In the genomic region with DNA sequence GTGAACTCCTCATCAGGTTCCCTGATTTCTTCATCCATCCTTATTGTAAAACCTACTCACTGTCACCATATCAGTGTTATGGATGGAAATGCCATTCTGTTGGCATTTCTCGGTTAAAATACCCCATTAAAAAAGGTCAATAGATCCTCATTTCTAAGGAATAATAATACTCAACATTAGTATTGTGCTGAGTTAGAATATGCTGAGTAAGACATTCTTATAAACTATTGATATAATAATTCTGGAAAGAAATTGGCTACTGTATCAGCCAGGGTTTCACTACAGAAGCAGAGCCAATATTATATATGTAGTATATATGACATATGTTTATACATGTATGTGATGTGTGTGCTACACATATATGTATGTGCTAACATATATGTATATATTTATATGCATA, we compare ENCODE assay signal across 33 cellular contexts.
"Had no signal": no experiment of that assay in that cellular context is flagged by ENCODE, and none has a peak within 500 bp of the region (broad histone marks: within the 10 kb centered on the region; RNA-seq: fewer than 3 reads in every experiment).

No MANE protein-coding gene starts in this region.

- H3K9me3 ChIP-seq: adrenal gland, body of pancreas, breast epithelium had no signal

- ATAC-seq: activated CD8-positive, alpha-beta T cell treated with anti-CD3 and anti-CD28 coated beads for 36 hours; activated naive CD4-positive, alpha-beta T cell treated with anti-CD3 and anti-CD28 coated beads, Interleukin-2, amount 50 U/mL, for 72 hours; activated T-cell treated with anti-CD3 and anti-CD28 coated beads, Interleukin-2, amount 50 U/mL, for 4 hours; activated T-cell treated with anti-CD3 and anti-CD28 coated beads, Interleukin-2, amount 50 U/mL, for 72 hours; activated T-helper 17 cell treated with anti-CD3 and anti-CD28 coated beads, Interleukin-2, amount 50 U/mL, for 72 hours; body of pancreas had no signal

- FAIRE-seq: astrocyte, TTC549 had no signal

- H3K27me3 ChIP-seq: adrenal gland, body of pancreas, brain microvascular endothelial cell, breast epithelium had no signal

- H3K4me3 ChIP-seq: adrenal gland, body of pancreas, breast epithelium had no signal

- H3K27ac ChIP-seq: adrenal gland, body of pancreas, brain microvascular endothelial cell, breast epithelium, VCaP had no signal

- H3K36me3 ChIP-seq: adrenal gland, brain microvascular endothelial cell, breast epithelium had no signal

- H3K4me1 ChIP-seq: adrenal gland, body of pancreas, breast epithelium had no signal

- DNase-seq: activated B cell treated with CpG ODN at 0.5 μM for 24 hours; activated CD4-positive, alpha-beta memory T cell treated with anti-CD3 and anti-CD28 coated beads for 36 hours; activated CD4-positive, alpha-beta T cell treated with anti-CD3 and anti-CD28 coated beads for 4 hours; activated CD4-positive, alpha-beta T cell treated with anti-CD3 and anti-CD28 coated beads, Interleukin-2, amount 10 ng/mL, durations not matched to agents 24 days and 14 days; activated CD4-positive, alpha-beta T cell treated with anti-CD3 and anti-CD28 coated beads, Interleukin-2, amount 50 U/mL, for 1 hour; activated CD4-positive, alpha-beta T cell treated with anti-CD3 and anti-CD28 coated beads, Interleukin-2, amount 50 U/mL, for 4 hours; activated CD4-positive, CD25-positive, alpha-beta regulatory T cell treated with anti-CD3 and anti-CD28 coated beads, Interleukin-2, amount 50 U/mL, for 72 hours; activated CD8-positive, alpha-beta memory T cell treated with anti-CD3 and anti-CD28 coated beads, Interleukin-2, amount 50 U/mL, for 4 hours; activated CD8-positive, alpha-beta T cell treated with anti-CD3 and anti-CD28 coated beads for 36 hours; activated effector memory CD4-positive, alpha-beta T cell treated with anti-CD3 and anti-CD28 coated beads, Interleukin-2, amount 50 U/mL, for 16 hours; activated gamma-delta T cell treated with Interleukin-2 at 50 U/mL for 16 hours; activated naive CD4-positive, alpha-beta T cell; activated naive CD4-positive, alpha-beta T cell treated with anti-CD3 and anti-CD28 coated beads for 36 hours; activated naive CD4-positive, alpha-beta T cell treated with anti-CD3 and anti-CD28 coated beads, Interleukin-2, amount 50 U/mL, for 16 hours; activated naive CD8-positive, alpha-beta T cell treated with anti-CD3 and anti-CD28 coated beads for 36 hours; activated T-cell treated with anti-CD3 and anti-CD28 coated beads for 4 hours; activated T-cell treated with anti-CD3 and anti-CD28 coated beads, Interleukin-2, amount 50 U/mL, for 1 hour; activated T-cell treated with anti-CD3 and anti-CD28 coated beads, Interleukin-2, amount 50 U/mL, for 4 hours; activated T-cell treated with anti-CD3 and anti-CD28 coated beads, Interleukin-2, amount 50 U/mL, for 72 hours; adrenal gland; amniotic stem cell; aorta; body of pancreas; brain microvascular endothelial cell; central memory CD4-positive, alpha-beta T cell; T-helper 2 cell; T-helper 9 cell had no signal
